16 cellular contexts compared by ENCODE assay signal in the genomic region with DNA sequence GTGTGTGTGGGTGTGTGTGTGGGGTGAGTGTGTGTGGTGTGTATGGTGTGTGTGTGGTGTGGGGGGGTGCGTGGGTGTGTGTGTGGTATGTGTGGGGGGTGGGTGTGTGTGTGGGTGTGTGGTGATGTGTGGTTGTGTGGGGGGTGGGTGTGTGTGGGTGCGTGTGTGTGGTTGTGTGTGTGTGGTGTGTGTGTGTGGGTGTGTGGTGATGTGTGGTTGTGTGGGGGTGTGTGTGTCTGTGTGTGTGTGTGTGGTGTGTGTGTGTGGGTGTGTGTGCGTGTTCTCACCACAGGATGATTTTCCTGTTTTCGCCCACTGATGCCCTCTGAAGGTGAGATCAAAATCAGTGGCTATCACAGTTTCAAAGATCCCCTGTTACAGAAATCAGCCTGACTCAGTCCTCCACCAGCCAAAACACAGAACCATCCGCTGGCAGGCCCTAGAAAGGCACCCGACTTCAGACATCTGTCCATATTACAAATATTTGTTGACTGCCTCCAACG. TPM values are rescaled to one million over a fixed set of nuclear protein-coding genes. Genes with fewer than 3 reads are reported as not detected.
DNase-seq lines count a peak whose midpoint lies in the region; ATAC-seq and TF ChIP-seq lines count a peak whose summit lies in the region.
"Had no signal": no experiment of that assay in that cellular context is flagged by ENCODE, and none has a peak within 500 bp of the region (broad histone marks: within the 10 kb centered on the region; RNA-seq: fewer than 3 reads in every experiment).

No MANE protein-coding gene starts in this region.

- no peak for ATAC-seq in CD8-positive, alpha-beta T cell
- ATAC-seq in activated naive CD8-positive, alpha-beta T cell treated with anti-CD3 and anti-CD28 coated beads, Interleukin-2, amount 50 U/mL, for 24 hours, result peak; percentile 41
- no peak for ATAC-seq in HG03520 (IDR thresholded peaks at IDR 0.05; ENCODE audit: unreplicated experiment)

- H3K9me3 Mint-ChIP-seq in CD8-positive, alpha-beta T cell, result no peaks in the 10 kb centered on the region
- H3K9me3 Mint-ChIP-seq in activated naive CD8-positive, alpha-beta T cell treated with anti-CD3 and anti-CD28 coated beads, Interleukin-2, amount 50 U/mL, for 24 hours, result no peaks in the 10 kb centered on the region
- no peaks in the 10 kb centered on the region for H3K9me3 Mint-ChIP-seq in nephron progenitor cell
- H3K9me3 Mint-ChIP-seq: naive B cell; T-helper 1 cell treated with Interleukin-12 subunit alpha and Interleukin-12 subunit beta and Interleukin-4 antibody, amounts not matched to agents 30 μg/mL and 1 μg/mL, for 36 hours had no signal

- peaks cover 7% of the 10 kb centered on the region for H3K36me3 ChIP-seq in CD8-positive, alpha-beta T cell (ENCODE audit: insufficient read depth, low read length)
- H3K36me3 ChIP-seq in Karpas-422 (ENCODE audit: insufficient read depth, low read length), result no peaks in the 10 kb centered on the region

- peaks cover 21% of the 10 kb centered on the region for H3K4me1 ChIP-seq in CD8-positive, alpha-beta T cell (ENCODE audit: insufficient read depth, low read length)
- peaks cover 25% of the 10 kb centered on the region for H3K4me1 ChIP-seq in Karpas-422 (ENCODE audit: low read length)

- H3K79me2 ChIP-seq in Karpas-422 (ENCODE audit: low read length), result no peaks in the 10 kb centered on the region

- no peak overlapping the region for H3K9ac ChIP-seq in Karpas-422 (ENCODE audit: low read length)

- POLR2A ChIA-PET in CD8-positive, alpha-beta T cell (lab: Charles Lee), result interaction anchor here (1.1 kb wide), 2 partner anchors 26 to 28 kb away, joined by 3 read pairs; no protein-coding TSS in a partner anchor
- POLR2A ChIA-PET in RWPE1 (lab: Yijun Ruan, JAX; ENCODE audit: low non-redundant PET), result no interaction called here

- DNase-seq in CD8-positive, alpha-beta T cell, result peak in 1 of 7 experiments; percentile 15
- DNase-seq in RWPE1 (ENCODE audit: low spot score) (no peak), nephron progenitor cell (no peak), Karpas-422 (no peak), NCI-H1048 (lab: John Stamatoyannopoulos, UW) (no peak), UCSD-AML1 (lab: John Stamatoyannopoulos, UW; ENCODE audit: unreplicated experiment) (no peak)
- DNase-seq in activated naive CD8-positive, alpha-beta T cell treated with anti-CD3 and anti-CD28 coated beads, Interleukin-2, amount 50 U/mL, for 24 hours, result no peak
- DNase-seq: activated gamma-delta T cell, COR-L47, Kasumi-1, naive B cell, NCI-H2081, OCI-M1 had no signal

- peak overlapping the region; percentile 73 for H3K27ac Mint-ChIP-seq in CD8-positive, alpha-beta T cell
- H3K27ac Mint-ChIP-seq in activated naive CD8-positive, alpha-beta T cell treated with anti-CD3 and anti-CD28 coated beads, Interleukin-2, amount 50 U/mL, for 24 hours, result peak overlapping the region; percentile 81
- H3K27ac Mint-ChIP-seq in nephron progenitor cell, result peak overlapping the region; percentile 83

- H4K20me1 ChIP-seq in Karpas-422 (ENCODE audit: insufficient read depth, low read depth, low read length), result peaks cover 6% of the 10 kb centered on the region; the same call in 1 of the 2 replicates

- peak overlapping the region; percentile 13 for H3K4me3 Mint-ChIP-seq in CD8-positive, alpha-beta T cell
- H3K4me3 Mint-ChIP-seq in activated naive CD8-positive, alpha-beta T cell treated with anti-CD3 and anti-CD28 coated beads, Interleukin-2, amount 50 U/mL, for 24 hours, result no peak overlapping the region
- no peak overlapping the region for H3K4me3 Mint-ChIP-seq in nephron progenitor cell
- H3K4me3 Mint-ChIP-seq: T-helper 1 cell treated with Interleukin-12 subunit alpha and Interleukin-12 subunit beta and Interleukin-4 antibody, amounts not matched to agents 30 μg/mL and 1 μg/mL, for 36 hours had no signal

- H2AFZ ChIP-seq in Karpas-422 (ENCODE audit: low read length), result no peak overlapping the region

- H3K36me3 Mint-ChIP-seq in CD8-positive, alpha-beta T cell, result peaks cover 35% of the 10 kb centered on the region
- no peaks in the 10 kb centered on the region for H3K36me3 Mint-ChIP-seq in activated naive CD8-positive, alpha-beta T cell treated with anti-CD3 and anti-CD28 coated beads, Interleukin-2, amount 50 U/mL, for 24 hours (ENCODE audit: low read depth)
- H3K36me3 Mint-ChIP-seq in nephron progenitor cell (ENCODE audit: low read depth), result no peaks in the 10 kb centered on the region
- H3K36me3 Mint-ChIP-seq: naive B cell had no signal

- TF ChIP-seq CTCF in CD8-positive, alpha-beta T cell (IDR thresholded peaks at IDR 0.05), result no peak
- TF ChIP-seq CTCF in RWPE1 (conservative IDR thresholded peaks at IDR 0.05; ENCODE audit: low read depth), result no peak
- no peak for TF ChIP-seq CTCF in nephron progenitor cell (IDR thresholded peaks at IDR 0.05)

- no peaks in the 10 kb centered on the region for H3K9me2 ChIP-seq in Karpas-422 (replicated peaks; ENCODE audit: insufficient read depth, low read length)

- no peak overlapping the region for H3K4me3 ChIP-seq in CD8-positive, alpha-beta T cell (ENCODE audit: low read depth, low read length)
- no peak overlapping the region for H3K4me3 ChIP-seq in Karpas-422 (ENCODE audit: low read length)
- H3K4me3 ChIP-seq: skin epidermis had no signal

- no peak overlapping the region for H3K4me2 ChIP-seq in Karpas-422 (ENCODE audit: low read depth, low read length, poor library complexity, severe bottlenecking)

- no peaks in the 10 kb centered on the region for H3K27me3 Mint-ChIP-seq in CD8-positive, alpha-beta T cell (ENCODE audit: low read depth)
- no peaks in the 10 kb centered on the region for H3K27me3 Mint-ChIP-seq in activated naive CD8-positive, alpha-beta T cell treated with anti-CD3 and anti-CD28 coated beads, Interleukin-2, amount 50 U/mL, for 24 hours
- H3K27me3 Mint-ChIP-seq in nephron progenitor cell (ENCODE audit: low read depth, poor library complexity), result peaks cover 18% of the 10 kb centered on the region
- H3K27me3 Mint-ChIP-seq: naive B cell had no signal

- no peak overlapping the region for H3K27ac ChIP-seq in CD8-positive, alpha-beta T cell (ENCODE audit: low read depth, low read length)
- H3K27ac ChIP-seq in RWPE1, result peak overlapping the region; percentile 64
- no peak overlapping the region for H3K27ac ChIP-seq in Karpas-422 (ENCODE audit: low read length)

- H3K4me1 Mint-ChIP-seq in CD8-positive, alpha-beta T cell (ENCODE audit: low read depth), result peaks cover 32% of the 10 kb centered on the region
- peaks cover 22% of the 10 kb centered on the region for H3K4me1 Mint-ChIP-seq in activated naive CD8-positive, alpha-beta T cell treated with anti-CD3 and anti-CD28 coated beads, Interleukin-2, amount 50 U/mL, for 24 hours
- no peaks in the 10 kb centered on the region for H3K4me1 Mint-ChIP-seq in nephron progenitor cell

- no peaks in the 10 kb centered on the region for H3K9me3 ChIP-seq in CD8-positive, alpha-beta T cell (ENCODE audit: low read length)
- H3K9me3 ChIP-seq in Karpas-422 (ENCODE audit: low read length), result no peaks in the 10 kb centered on the region

- CTCF ChIA-PET in CD8-positive, alpha-beta T cell (lab: Charles Lee), result interaction anchor here (0.6 to 3.8 kb wide), 5 partner anchors 8 to 28 kb away, joined by 3 to 16 read pairs (median 5); no protein-coding TSS in a partner anchor
- CTCF ChIA-PET in RWPE1 (lab: Yijun Ruan, JAX), result interaction anchor here (0.7 kb wide), 2 partner anchors 17 to 462 kb away, joined by 3 read pairs; no protein-coding TSS in a partner anchor

- intact Hi-C loops in CD8-positive, alpha-beta T cell (cut with DNase I, micrococcal nuclease), result no loop called here

- H3K27me3 ChIP-seq in CD8-positive, alpha-beta T cell (ENCODE audit: insufficient read depth, low read length), result no peaks in the 10 kb centered on the region
- no peaks in the 10 kb centered on the region for H3K27me3 ChIP-seq in Karpas-422 (ENCODE audit: low read length)

RNA-seq across cellular contexts. Expression of gene CPT1A, which starts 24.7 kb away (rescaled TPM):
- 10 to 100 TPM in 1 of 2 experiments, 1 to 10 TPM in 1; 9.5 to 12.3 TPM for total RNA-seq in CD8-positive, alpha-beta T cell
- total RNA-seq in Karpas-422 (2014; rRNA removed; shearing (Covaris generic); ENCODE audit: low replicate concordance), result 13.1 and 15.2 TPM in 2 replicates
